17 cellular contexts compared by ENCODE assay signal in genomic region chrX:74009041-74009440, GRCh38.
DNase-seq lines count a peak whose midpoint lies in the region; ATAC-seq and TF ChIP-seq lines count a peak whose summit lies in the region.
"Had no signal": no experiment of that assay in that cellular context is flagged by ENCODE, and none has a peak within 500 bp of the region (broad histone marks: within the 10 kb centered on the region; RNA-seq: fewer than 3 reads in every experiment).

No MANE protein-coding gene starts in this region.

- peaks cover 9% of the 10 kb centered on the region for H3K4me1 ChIP-seq in SJSA1 (replicated peaks)
- H3K4me1 ChIP-seq: A549 had no signal

- 0 out of 2 replicates have a peak overlapping the region, but pooled peaks have one; percentile 25 for H3K27ac ChIP-seq in SJSA1
- H3K27ac ChIP-seq: A549, PC-9 had no signal

- no peaks in the 10 kb centered on the region for H3K9me3 ChIP-seq in SJSA1 (replicated peaks)
- H3K9me3 ChIP-seq: A549 had no signal

- no peaks in the 10 kb centered on the region for H3K27me3 Mint-ChIP-seq in type B pancreatic cell
- H3K27me3 Mint-ChIP-seq: IgD-negative memory B cell had no signal

- H3K36me3 ChIP-seq in SJSA1, result peaks cover 3% of the 10 kb centered on the region; the same call in 1 of the 2 replicates

- TF ChIP-seq CTCF in choroid plexus epithelial cell (conservative IDR thresholded peaks at IDR 0.05; ENCODE audit: low read depth, low read length) (no peak), type B pancreatic cell (conservative IDR thresholded peaks at IDR 0.05) (no peak)

- ATAC-seq in HG02885 (IDR thresholded peaks at IDR 0.05; ENCODE audit: poor library complexity, unreplicated experiment), result no peak
- ATAC-seq: A549, GM23338 had no signal

- H3K4me3 ChIP-seq in SJSA1 (no peak overlapping the region), choroid plexus epithelial cell (ENCODE audit: low read depth, low read length) (no peak overlapping the region)
- H3K4me3 ChIP-seq: A549, GM23338, PC-9 had no signal

- H3K36me3 Mint-ChIP-seq in type B pancreatic cell, result peaks cover 26% of the 10 kb centered on the region

- DNase-seq in ELR (ENCODE audit: low read depth) (peak; percentile 28), SJSA1 (ENCODE audit: low read depth in 1 of 2, low spot score in 2 of 2) (peak in 1 of 2 experiments; percentile 4), choroid plexus epithelial cell (ENCODE audit: low read depth) (peak; percentile 56), iris pigment epithelial cell (ENCODE audit: low read depth) (peak; percentile 55), type B pancreatic cell (ENCODE audit: extremely low spot score, unreplicated experiment) (no peak), retina (no peak)
- no peak for DNase-seq in activated effector memory CD4-positive, alpha-beta T cell treated with Interleukin-2 at 50 U/mL for 16 hours
- DNase-seq: DMS79, GDM1, NCI-H1048, NCI-H1694, NCI-H345, PC-9 had no signal

- no peaks in the 10 kb centered on the region for H3K4me1 Mint-ChIP-seq in type B pancreatic cell (ENCODE audit: unreplicated experiment)
- H3K4me1 Mint-ChIP-seq: GM23338, IgD-negative memory B cell had no signal

- H3K4me3 Mint-ChIP-seq in type B pancreatic cell, result no peak overlapping the region
- H3K4me3 Mint-ChIP-seq: GM23338, IgD-negative memory B cell had no signal

- H3K27me3 ChIP-seq in SJSA1 (replicated peaks), result no peaks in the 10 kb centered on the region

- peaks cover 5% of the 10 kb centered on the region for H3K9me3 Mint-ChIP-seq in type B pancreatic cell

- no peak overlapping the region for H3K27ac Mint-ChIP-seq in type B pancreatic cell
- H3K27ac Mint-ChIP-seq: GM23338, IgD-negative memory B cell had no signal

Comparison
In these comparisons a context has a peak if more than half of its experiments do, and no peak if none do; other contexts are left out.
1. DNase-seq: peak in ELR (single experiment), choroid plexus epithelial cell (single experiment) and iris pigment epithelial cell (single experiment); none in activated effector memory CD4-positive, alpha-beta T cell treated with Interleukin-2 at 50 U/mL for 16 hours (single experiment), type B pancreatic cell (single experiment) and retina (single experiment).